ENCODE assay signal across 11 cellular contexts in the genomic region with DNA sequence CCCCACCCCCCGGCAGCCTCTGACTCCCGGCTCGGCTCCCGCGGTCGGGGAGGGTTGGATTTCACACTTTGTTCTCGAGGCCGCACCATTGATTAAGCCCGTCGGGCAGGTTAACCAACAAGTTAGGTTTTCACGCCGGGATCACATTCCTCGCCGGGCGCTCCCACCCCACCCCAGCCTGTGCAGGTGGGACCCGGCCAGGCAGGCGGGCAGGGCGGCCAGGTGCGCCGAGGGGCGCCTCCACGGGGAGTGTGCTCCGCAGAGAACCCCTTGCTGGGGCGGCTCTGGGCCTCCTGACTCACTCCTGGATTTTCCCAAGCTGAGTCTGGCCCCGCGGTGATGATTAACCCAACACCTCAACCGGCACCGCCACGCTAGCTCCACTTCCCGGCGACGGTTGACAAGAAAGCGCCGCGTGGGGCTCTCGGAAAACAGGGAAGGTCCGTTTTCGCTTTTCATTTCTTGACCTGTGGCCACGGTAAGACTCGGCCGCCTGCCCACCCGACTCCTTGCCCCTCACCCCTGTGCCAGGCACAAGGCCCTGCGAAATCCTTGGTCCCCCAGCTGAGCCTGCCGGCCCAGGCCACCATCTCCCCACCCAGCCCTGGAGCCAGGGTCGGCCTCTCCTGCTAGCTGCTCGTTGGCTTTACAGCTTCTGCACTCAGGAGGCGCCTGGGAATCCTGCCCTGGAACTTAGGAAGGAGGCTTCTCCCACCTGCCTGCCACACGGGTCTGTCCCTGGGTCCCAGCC. TPM values are rescaled to one million over a fixed set of nuclear protein-coding genes. Genes with fewer than 3 reads are reported as not detected.
DNase-seq lines count a peak whose midpoint lies in the region; ATAC-seq, FAIRE-seq and TF ChIP-seq lines count a peak whose summit lies in the region.
"Had no signal": no experiment of that assay in that cellular context is flagged by ENCODE, and none has a peak within 500 bp of the region (broad histone marks: within the 10 kb centered on the region; RNA-seq: fewer than 3 reads in every experiment).

No MANE protein-coding gene starts in this region.

- TF ChIP-seq POLR2A in endothelial cell of umbilical vein (IDR thresholded peaks at IDR 0.05; ENCODE audit: low read depth, low read length), result no peak

- H3K27ac ChIP-seq in endothelial cell of umbilical vein (ENCODE audit: insufficient read depth, low read depth, low read length), result no peak overlapping the region

- H3K9me3 ChIP-seq in endothelial cell of umbilical vein (replicated peaks; ENCODE audit: control insufficient read depth, insufficient read depth, low read length) (no peaks in the 10 kb centered on the region), mucosa of stomach (ENCODE audit: control insufficient read depth, low read length) (no peaks in the 10 kb centered on the region)

- DNase-seq in COLO668 (lab: John Stamatoyannopoulos, UW; ENCODE audit: unreplicated experiment) (peak; percentile 96), LoVo (ENCODE audit: low spot score) (peak; percentile 70), endothelial cell of umbilical vein (ENCODE audit: low read depth, low spot score) (no peak), GOT3 (lab: John Stamatoyannopoulos, UW) (no peak), CD1c-positive myeloid dendritic cell (ENCODE audit: extremely low spot score) (no peak)
- DNase-seq: T-helper 1 cell had no signal

- dilution Hi-C loops in endothelial cell of umbilical vein (cut with MboI; ENCODE audit: extremely low pct_ligation_motif_present, low sequenced_read_pairs), result no loop called here

- H3K4me1 ChIP-seq in endothelial cell of umbilical vein (ENCODE audit: control insufficient read depth, extremely low read depth, insufficient read depth, low read length) (no peaks in the 10 kb centered on the region), mucosa of stomach (ENCODE audit: control insufficient read depth, insufficient read depth, low read length) (peaks cover 52% of the 10 kb centered on the region)

- H3K27me3 ChIP-seq in endothelial cell of umbilical vein (ENCODE audit: control insufficient read depth in 2 of 2, insufficient read depth in 2 of 2, low read length in 2 of 2) (no peaks in the 10 kb centered on the region), mucosa of stomach (ENCODE audit: control insufficient read depth, insufficient read depth, low read length) (no peaks in the 10 kb centered on the region)

- no peak for FAIRE-seq in endothelial cell of umbilical vein (lab: Jason Lieb, UNC)

- ATAC-seq in HG03432 (IDR thresholded peaks at IDR 0.05; ENCODE audit: unreplicated experiment) (no peak), GM21360 (IDR thresholded peaks at IDR 0.05; ENCODE audit: unreplicated experiment) (no peak)
- ATAC-seq: natural killer cell treated with Interleukin-12 subunit alpha and Interleukin-12 subunit beta and Interleukin-15 and Interleukin-18, amount 100 ng/mL, for 72 hours had no signal

- no peak overlapping the region for H3K4me3 ChIP-seq in endothelial cell of umbilical vein (replicated peaks in 1 of 3; ENCODE audit: insufficient read depth in 1 of 3, low read depth in 1 of 3, low read length in 3 of 3)
- H3K4me3 ChIP-seq in mucosa of stomach (ENCODE audit: low read length), result peak overlapping the region; percentile 57

- H3K4me2 ChIP-seq in endothelial cell of umbilical vein (ENCODE audit: insufficient read depth, low read length), result no peak overlapping the region

- H3K36me3 ChIP-seq in endothelial cell of umbilical vein (ENCODE audit: control insufficient read depth in 2 of 2, extremely low read depth in 1 of 2, insufficient read depth in 2 of 2, low read length in 2 of 2) (no peaks in the 10 kb centered on the region), mucosa of stomach (ENCODE audit: control insufficient read depth, insufficient read depth, low read length) (peaks cover 10% of the 10 kb centered on the region)

- BruUV-seq in endothelial cell of umbilical vein (replicated peaks; lab: Mats Ljungman, UMichigan), result no TSS peak

- CTCF ChIA-PET in endothelial cell of umbilical vein (lab: Charles Lee), result interaction anchor here (1.3 kb wide), 1 partner anchor 42 kb away, joined by 3 read pairs; no protein-coding TSS in a partner anchor

- no peak overlapping the region for H2AFZ ChIP-seq in endothelial cell of umbilical vein (ENCODE audit: low read depth, low read length)

- POLR2A ChIA-PET in endothelial cell of umbilical vein (lab: Charles Lee), result no interaction called here

- no peak for TF ChIP-seq CTCF in endothelial cell of umbilical vein (IDR thresholded peaks at IDR 0.05; ENCODE audit: extremely low read depth in 1 of 2, insufficient read depth in 1 of 2, low read depth in 1 of 2, low read length in 2 of 2)

- no peaks in the 10 kb centered on the region for H4K20me1 ChIP-seq in endothelial cell of umbilical vein (replicated peaks; ENCODE audit: control insufficient read depth, extremely low read depth, insufficient read depth, low read length)

- intact Hi-C loops in endothelial cell of umbilical vein (cut with micrococcal nuclease), result no loop called here

- H3K9ac ChIP-seq in endothelial cell of umbilical vein (replicated peaks; ENCODE audit: extremely low read depth, insufficient read depth, low read length) (no peak overlapping the region), mucosa of stomach (ENCODE audit: low read length) (peak overlapping the region; percentile 95)

- no peaks in the 10 kb centered on the region for H3K9me1 ChIP-seq in endothelial cell of umbilical vein (replicated peaks; ENCODE audit: control insufficient read depth, extremely low read depth, insufficient read depth, low read length)

- no peaks in the 10 kb centered on the region for H3K79me2 ChIP-seq in endothelial cell of umbilical vein (ENCODE audit: control insufficient read depth, insufficient read depth, low read length)

TF ChIP-seq in endothelial cell of umbilical vein, 7 proteins besides CTCF, POLR2A, EP300 and RAD21:
- TF ChIP-seq JUN (IDR thresholded peaks at IDR 0.05; ENCODE audit: borderline replicate concordance, insufficient read depth, insufficient read length, low read depth) (no peak), POLR2AphosphoS5 (IDR thresholded peaks at IDR 0.05; ENCODE audit: insufficient read depth, low read depth, low read length) (no peak), EZH2 (IDR thresholded peaks at IDR 0.05; ENCODE audit: borderline replicate concordance, low read depth, low read length, severe bottlenecking) (peak; percentile 64)
TF ChIP-seq in endothelial cell of umbilical vein: peak in this region for 1.

RNA-seq across cellular contexts. Expression of a gene that starts 8.8 kb away (rescaled TPM):
- not detected in 2 replicates for total RNA-seq in endothelial cell of umbilical vein
- polyA plus RNA-seq in endothelial cell of umbilical vein, result not detected in 2 replicates
- polyA plus RNA-seq in endothelial cell of umbilical vein (2011; cell fraction: cytosol; rRNA removed), result not detected in 2 replicates
- not detected in 2 replicates for polyA plus RNA-seq in endothelial cell of umbilical vein (2011; cell fraction: nucleus; rRNA removed)
- not detected in 2 replicates for polyA plus RNA-seq in endothelial cell of umbilical vein (2012)
- not detected in 2 replicates for polyA minus RNA-seq in endothelial cell of umbilical vein
- polyA minus RNA-seq in endothelial cell of umbilical vein (2011; cell fraction: cytosol; rRNA and poly(A)+ RNA removed), result not detected
- not detected in 2 replicates for polyA minus RNA-seq in endothelial cell of umbilical vein (2011; cell fraction: nucleus; rRNA and poly(A)+ RNA removed)
- polyA plus RNA-seq: BJ had no signal

RNA-seq across cellular contexts. Expression of a gene that starts 41.5 kb away (rescaled TPM):
- total RNA-seq in endothelial cell of umbilical vein, result not detected in 2 replicates
- not detected in 2 replicates for polyA plus RNA-seq in endothelial cell of umbilical vein
- 0.10 TPM in 1 of 2 replicates, not detected in the other for polyA plus RNA-seq in endothelial cell of umbilical vein (2011; cell fraction: cytosol; rRNA removed)
- polyA plus RNA-seq in endothelial cell of umbilical vein (2011; cell fraction: nucleus; rRNA removed), result not detected in 2 replicates
- not detected in 2 replicates for polyA plus RNA-seq in endothelial cell of umbilical vein (2012)
- polyA minus RNA-seq in endothelial cell of umbilical vein, result not detected in 2 replicates
- not detected for polyA minus RNA-seq in endothelial cell of umbilical vein (2011; cell fraction: cytosol; rRNA and poly(A)+ RNA removed)
- polyA minus RNA-seq in endothelial cell of umbilical vein (2011; cell fraction: nucleus; rRNA and poly(A)+ RNA removed), result not detected in 2 replicates

RNA-seq across cellular contexts. Expression of a gene that starts 49.0 kb away (rescaled TPM):
- total RNA-seq in endothelial cell of umbilical vein, result 19.7 and 20.1 TPM in 2 replicates
- 16.1 and 20.1 TPM in 2 replicates for polyA plus RNA-seq in endothelial cell of umbilical vein
- 6.9 and 10.8 TPM in 2 replicates for polyA plus RNA-seq in endothelial cell of umbilical vein (2011; cell fraction: cytosol; rRNA removed)
- polyA plus RNA-seq in endothelial cell of umbilical vein (2011; cell fraction: nucleus; rRNA removed), result 34.3 and 36.5 TPM in 2 replicates
- 7.3 and 8.7 TPM in 2 replicates for polyA plus RNA-seq in endothelial cell of umbilical vein (2012)
- polyA minus RNA-seq in endothelial cell of umbilical vein, result 3.6 and 4.6 TPM in 2 replicates
- polyA minus RNA-seq in endothelial cell of umbilical vein (2011; cell fraction: cytosol; rRNA and poly(A)+ RNA removed), result 9.5 TPM
- 6.0 and 13.7 TPM in 2 replicates for polyA minus RNA-seq in endothelial cell of umbilical vein (2011; cell fraction: nucleus; rRNA and poly(A)+ RNA removed)

RNA-seq across cellular contexts. Expression of a gene that starts 49.1 kb away (rescaled TPM):
- 0.62 and 1.5 TPM in 2 replicates for total RNA-seq in endothelial cell of umbilical vein
- polyA plus RNA-seq in endothelial cell of umbilical vein, result 0.55 and 1.4 TPM in 2 replicates
- 0.34 and 0.48 TPM in 2 replicates for polyA plus RNA-seq in endothelial cell of umbilical vein (2011; cell fraction: cytosol; rRNA removed)
- 0.79 and 0.94 TPM in 2 replicates for polyA plus RNA-seq in endothelial cell of umbilical vein (2011; cell fraction: nucleus; rRNA removed)
- polyA plus RNA-seq in endothelial cell of umbilical vein (2012), result 0.82 and 1.4 TPM in 2 replicates
- polyA minus RNA-seq in endothelial cell of umbilical vein, result 0.25 TPM in 1 of 2 replicates, not detected in the other
- polyA minus RNA-seq in endothelial cell of umbilical vein (2011; cell fraction: cytosol; rRNA and poly(A)+ RNA removed), result not detected
- polyA minus RNA-seq in endothelial cell of umbilical vein (2011; cell fraction: nucleus; rRNA and poly(A)+ RNA removed), result 0.24 and 0.58 TPM in 2 replicates
- polyA plus RNA-seq: BJ had no signal

Comparison
In these comparisons a context has a peak if more than half of its experiments do, and no peak if none do; other contexts are left out.
1. DNase-seq: peak in COLO668 (single experiment) and LoVo (single experiment); none in endothelial cell of umbilical vein (single experiment), GOT3 (single experiment) and CD1c-positive myeloid dendritic cell (single experiment).